In genomic region chr17:73025041-73025440, GRCh38 we compare ENCODE assay signal across 15 cellular contexts.
DNase-seq lines count a peak whose midpoint lies in the region; ATAC-seq, FAIRE-seq and TF ChIP-seq lines count a peak whose summit lies in the region.
"Had no signal": no experiment of that assay in that cellular context is flagged by ENCODE, and none has a peak within 500 bp of the region (broad histone marks: within the 10 kb centered on the region; RNA-seq: fewer than 3 reads in every experiment).

No MANE protein-coding gene starts in this region.

- H3K4me3 ChIP-seq in endodermal cell (ENCODE audit: low read length) (no peak overlapping the region), pancreas (no peak overlapping the region)
- H3K4me3 ChIP-seq: BLaER1, GM23248 had no signal

- 78% methylated on average over 4 of the region's 4 CpGs; no CpG with 5 or more reads in 1 of the 2 experiments for WGBS in endodermal cell (ENCODE audit: insufficient coverage in 1 of 2, insufficient read length in 1 of 2), 2 experiments
- WGBS in pancreas, 2 donors, result 29 to 37% methylated on average over 4 of the region's 4 CpGs

- H3K4me3 Mint-ChIP-seq in endodermal cell, result no peak overlapping the region
- H3K4me3 Mint-ChIP-seq: CD8-positive, alpha-beta memory T cell; IgD-negative memory B cell had no signal

- H3K4me1 Mint-ChIP-seq in endodermal cell, result peaks cover 2% of the 10 kb centered on the region

- FAIRE-seq in pancreas (lab: Jason Lieb, UNC), result no peak
- FAIRE-seq: GM18507 had no signal

- peak; percentile 7 to 66 (median 43) for ATAC-seq in pancreas

- no peaks in the 10 kb centered on the region for H3K27me3 Mint-ChIP-seq in endodermal cell (ENCODE audit: insufficient read depth)
- H3K27me3 Mint-ChIP-seq: CD8-positive, alpha-beta memory T cell; IgD-negative memory B cell had no signal

- H3K9me3 Mint-ChIP-seq in endodermal cell, result no peaks in the 10 kb centered on the region

- TF ChIP-seq CTCF in endodermal cell (conservative IDR thresholded peaks at IDR 0.05) (no peak), pancreas (IDR thresholded peaks at IDR 0.05) (no peak)

- peak; percentile 25 for DNase-seq in DMS 273 (lab: John Stamatoyannopoulos, UW; ENCODE audit: unreplicated experiment)
- DNase-seq in DMS 273 treated with DMSO at 0.1 percent for 48 hours (lab: John Stamatoyannopoulos, UW), result no peak
- peak; percentile 42 for DNase-seq in endodermal cell
- peak in 3 of 6 donors; percentile 58 to 63 (median 61) for DNase-seq in pancreas
- DNase-seq in kidney tubule cell (ENCODE audit: low spot score), result no peak
- DNase-seq in NCI-H1048 (lab: John Stamatoyannopoulos, UW), result no peak
- DNase-seq in SW480 (ENCODE audit: low spot score), result no peak
- DNase-seq: Caco-2; CD8-positive, alpha-beta memory T cell; GM23248; H7 had no signal

- H3K9me3 ChIP-seq in endodermal cell (ENCODE audit: control insufficient read depth, low read length), result no peaks in the 10 kb centered on the region
- H3K9me3 ChIP-seq in pancreas, result no peaks in the 10 kb centered on the region
- H3K9me3 ChIP-seq: Caco-2 had no signal

- no peaks in the 10 kb centered on the region for H3K36me3 ChIP-seq in endodermal cell (ENCODE audit: control insufficient read depth, insufficient read depth, low read length)
- no peaks in the 10 kb centered on the region for H3K36me3 ChIP-seq in pancreas

- no peak overlapping the region for H3K9ac ChIP-seq in endodermal cell (ENCODE audit: extremely low read depth, low read length, poor library complexity, severe bottlenecking)
- H3K9ac ChIP-seq: BLaER1, GM23248 had no signal

- no peaks in the 10 kb centered on the region for H3K36me3 Mint-ChIP-seq in endodermal cell (ENCODE audit: low read depth)

- H3K27me3 ChIP-seq in endodermal cell (ENCODE audit: control insufficient read depth, insufficient read depth, low read length, poor library complexity, severe bottlenecking) (no peaks in the 10 kb centered on the region), pancreas (no peaks in the 10 kb centered on the region)
- H3K27me3 ChIP-seq: BLaER1 had no signal

- H3K4me1 ChIP-seq in endodermal cell (ENCODE audit: control insufficient read depth, insufficient read depth, low read length) (peaks cover 1% of the 10 kb centered on the region), pancreas (peaks cover 0 to 32% (median 5%) of the 10 kb centered on the region in 3 donors)
- H3K4me1 ChIP-seq: Caco-2 had no signal

- no peak overlapping the region for H3K27ac Mint-ChIP-seq in endodermal cell
- H3K27ac Mint-ChIP-seq: IgD-negative memory B cell had no signal

- no peak overlapping the region for H3K27ac ChIP-seq in endodermal cell (ENCODE audit: low read depth, low read length)
- H3K27ac ChIP-seq in pancreas, result no peak overlapping the region
- H3K27ac ChIP-seq: 22Rv1, BLaER1, GM23248 had no signal

- intact Hi-C loops in pancreas (cut with DNase I), result no loop called here

Comparison
In these comparisons a context has a peak if more than half of its experiments do, and no peak if none do; other contexts are left out.
1. DNase-seq: peak in DMS 273 (single experiment) and endodermal cell (single experiment); none in DMS 273 treated with DMSO at 0.1 percent for 48 hours (single experiment), kidney tubule cell (single experiment), NCI-H1048 (single experiment) and SW480 (single experiment).